1 cellular context compared by ENCODE assay signal in genomic region chr16:31874354-31875111, GRCh38.
TF ChIP-seq lines count a peak whose summit lies in the region.

No MANE protein-coding gene starts in this region.

TF ChIP-seq in SK-N-SH, 30 proteins besides CTCF, POLR2A, EP300 and RAD21 (continued from another document):
- TF ChIP-seq ELF1 (IDR thresholded peaks at IDR 0.05), result peak; percentile 37; the same call in 1 of the 2 replicates
